In genomic region chrX:134764202-134764785, GRCh38 we compare ENCODE assay signal across 8 cellular contexts. TPM values are rescaled to one million over a fixed set of nuclear protein-coding genes. Genes with fewer than 3 reads are reported as not detected.
DNase-seq lines count a peak whose midpoint lies in the region; TF ChIP-seq lines count a peak whose summit lies in the region.

No MANE protein-coding gene starts in this region.

- no peaks in the 10 kb centered on the region for H3K9me2 ChIP-seq in GM23248 (ENCODE audit: insufficient read depth)

- H3K4me3 Mint-ChIP-seq in type B pancreatic cell: no peak overlapping the region

- TF ChIP-seq CTCF in cardiac fibroblast (IDR thresholded peaks at IDR 0.05; ENCODE audit: low read depth, low read length) (peak; percentile 26), type B pancreatic cell (conservative IDR thresholded peaks at IDR 0.05) (peak; percentile 53), thyroid gland (IDR thresholded peaks at IDR 0.05) (no peak)

- peak; percentile 36 for DNase-seq in DMS 273 treated with DMSO at 0.1 percent for 48 hours (lab: John Stamatoyannopoulos, UW)
- DNase-seq in GM23248: peak; percentile 24
- peak; percentile 15 for DNase-seq in NCI-H2171 (lab: John Stamatoyannopoulos, UW)
- DNase-seq in cardiac fibroblast (ENCODE audit: low read depth in 2 of 2): peak in 1 of 2 donors; percentile 54
- no peak for DNase-seq in type B pancreatic cell (ENCODE audit: extremely low spot score, unreplicated experiment)
- DNase-seq in NCI-H1092 (lab: John Stamatoyannopoulos, UW): no peak
- DNase-seq in NCI-H128 (lab: John Stamatoyannopoulos, UW; ENCODE audit: unreplicated experiment): no peak
- no peak for DNase-seq in thyroid gland

- H3K9me3 ChIP-seq in GM23248 (ENCODE audit: low read depth) (no peaks in the 10 kb centered on the region), thyroid gland (no peaks in the 10 kb centered on the region)

- no peaks in the 10 kb centered on the region for H3F3A ChIP-seq in GM23248 (ENCODE audit: insufficient read depth)

- no peak overlapping the region for H3K9ac ChIP-seq in GM23248

- no peaks in the 10 kb centered on the region for H3K79me2 ChIP-seq in GM23248 (ENCODE audit: insufficient read depth)

- no peaks in the 10 kb centered on the region for H4K20me1 ChIP-seq in GM23248 (ENCODE audit: insufficient read depth)

- peaks cover 5% of the 10 kb centered on the region for H3K9me3 Mint-ChIP-seq in type B pancreatic cell

- no peaks in the 10 kb centered on the region for H3K27me3 ChIP-seq in GM23248 (replicated peaks; ENCODE audit: insufficient read depth)
- H3K27me3 ChIP-seq in thyroid gland: no peaks in the 10 kb centered on the region

- H3K4me1 ChIP-seq in GM23248 (ENCODE audit: insufficient read depth) (no peaks in the 10 kb centered on the region), thyroid gland (no peaks in the 10 kb centered on the region)

- no peaks in the 10 kb centered on the region for H3K27me3 Mint-ChIP-seq in type B pancreatic cell

- no peak overlapping the region for H3K27ac ChIP-seq in GM23248
- no peak overlapping the region for H3K27ac ChIP-seq in thyroid gland

- no peaks in the 10 kb centered on the region for H3K36me3 Mint-ChIP-seq in type B pancreatic cell

- H3K4me3 ChIP-seq in GM23248 (no peak overlapping the region), cardiac fibroblast (replicated peaks in 1 of 2; ENCODE audit: low read depth in 2 of 2, low read length in 2 of 2) (no peak overlapping the region), thyroid gland (replicated peaks in 1 of 3) (no peak overlapping the region)

- in situ Hi-C loops in GM23248 (cut with MboI): no loop called here

- TF ChIP-seq POLR2A in thyroid gland (IDR thresholded peaks at IDR 0.05): no peak

- no peaks in the 10 kb centered on the region for H3K4me1 Mint-ChIP-seq in type B pancreatic cell (ENCODE audit: unreplicated experiment)

- H3K27ac Mint-ChIP-seq in type B pancreatic cell: no peak overlapping the region

- intact Hi-C loops in thyroid gland (cut with DNase I): no loop called here

- no peak overlapping the region for H3K4me2 ChIP-seq in GM23248 (ENCODE audit: unreplicated experiment)

- H2AFZ ChIP-seq in GM23248: no peak overlapping the region

- H3K36me3 ChIP-seq in GM23248 (ENCODE audit: low read depth) (no peaks in the 10 kb centered on the region; the same call in 1 of the 2 replicates), thyroid gland (no peaks in the 10 kb centered on the region)

- 80 to 81% methylated on average over 6 of the region's 6 CpGs for WGBS in GM23248 (ENCODE audit: low coverage in 1 of 2, low lambda C conversion rate in 2 of 2, missing lambda C conversion rate in 2 of 2), 2 experiments
- WGBS in thyroid gland, 2 donors: 70 to 75% methylated on average over 6 of the region's 6 CpGs

RNA-seq across cellular contexts. Expression of gene PABIR2, which starts 32.7 kb away (rescaled TPM):
- 4.1 and 7.2 TPM in 2 replicates for total RNA-seq in GM23248 (2014; rRNA removed; shearing (Covaris generic))
- polyA plus RNA-seq in GM23248 (2016; fragmentation: Nextera tagmentation; extraction: Ambion mirVana): 3.3 and 3.4 TPM in 2 replicates
- 14.7 and 24.2 TPM in 2 replicates for total RNA-seq in type B pancreatic cell (ENCODE audit: low replicate concordance)
- 10 to 100 TPM; 12.6 to 21.2 (median 18.1) TPM for total RNA-seq in thyroid gland

Comparison
In these comparisons a context has a peak if more than half of its experiments do, and no peak if none do; other contexts are left out.
1. DNase-seq: peak in DMS 273 treated with DMSO at 0.1 percent for 48 hours (single experiment), GM23248 (single experiment) and NCI-H2171 (single experiment); none in type B pancreatic cell (single experiment), NCI-H1092 (single experiment), NCI-H128 (single experiment) and thyroid gland (0 of 2).
2. CTCF ChIP-seq: peak in cardiac fibroblast (single experiment) and type B pancreatic cell (single experiment); none in thyroid gland (0 of 6).